In genomic region chr4:165361804-165362203, GRCh38 we compare ENCODE assay signal across 11 cellular contexts.
"Had no signal": no experiment of that assay in that cellular context is flagged by ENCODE, and none has a peak within 500 bp of the region (broad histone marks: within the 10 kb centered on the region; RNA-seq: fewer than 3 reads in every experiment).

No MANE protein-coding gene starts in this region.

- H3K36me3 ChIP-seq: HAP-1 had no signal

- H3K4me2 ChIP-seq: GM23338 had no signal

- H3K9me3 ChIP-seq: HAP-1 had no signal

- H3K27ac ChIP-seq: GM23248 had no signal

- ATAC-seq: GM23338, HCT116 had no signal

- H2AFZ ChIP-seq: GM23248, GM23338 had no signal

- H3K4me1 ChIP-seq: HAP-1 had no signal

- H3K9ac ChIP-seq: GM23248 had no signal

- H3K4me3 ChIP-seq: GM23248, GM23338, HAP-1 had no signal

- DNase-seq: GM23248, GOT3, H7, H9, HCEC 1CT, HFFc6 had no signal

- FAIRE-seq: H1, H54 had no signal
